Comparison of ENCODE assay signal across 14 cellular contexts in the genomic region with DNA sequence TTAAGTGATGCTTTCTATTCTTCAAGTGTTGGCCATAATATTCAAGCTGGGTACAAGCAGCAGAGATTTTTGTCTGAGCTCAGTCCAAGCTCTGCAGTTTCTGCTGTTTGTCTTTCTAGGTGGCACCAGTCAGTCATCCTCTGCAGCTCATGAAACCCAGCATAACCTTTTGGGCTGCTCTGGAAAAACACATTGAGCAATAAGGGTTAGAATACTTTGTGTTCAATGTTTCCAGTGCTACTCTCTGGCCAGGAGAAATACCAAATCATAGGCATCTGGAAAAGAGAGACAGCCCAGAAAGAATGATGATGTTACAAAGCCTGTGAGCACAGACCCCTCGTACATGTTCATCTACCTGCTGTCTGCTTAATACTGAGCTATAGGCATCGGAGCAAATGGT. TPM values are rescaled to one million over a fixed set of nuclear protein-coding genes. Genes with fewer than 3 reads are reported as not detected.
DNase-seq lines count a peak whose midpoint lies in the region; ATAC-seq and TF ChIP-seq lines count a peak whose summit lies in the region.
"Had no signal": no experiment of that assay in that cellular context is flagged by ENCODE, and none has a peak within 500 bp of the region (broad histone marks: within the 10 kb centered on the region; RNA-seq: fewer than 3 reads in every experiment).

No MANE protein-coding gene starts in this region.

- H3K27me3 Mint-ChIP-seq in dendritic cell treated with granulocyte-macrophage colony-stimulating factor and Interleukin-4, amounts not matched to agents 40 ng/mL and 50 ng/mL, for 4 days: no peaks in the 10 kb centered on the region
- no peaks in the 10 kb centered on the region for H3K27me3 Mint-ChIP-seq in type B pancreatic cell

- no peaks in the 10 kb centered on the region for H3K27me3 ChIP-seq in hepatocyte
- H3K27me3 ChIP-seq: pancreas had no signal

- ATAC-seq in HG03095 (IDR thresholded peaks at IDR 0.05; ENCODE audit: unreplicated experiment): no peak

- peaks cover 1% of the 10 kb centered on the region for H3K79me2 ChIP-seq in hepatocyte

- H4K20me1 ChIP-seq in hepatocyte (ENCODE audit: insufficient read depth, poor library complexity, severe bottlenecking): no peaks in the 10 kb centered on the region

- H3K27ac ChIP-seq in hepatocyte: no peak overlapping the region
- H3K27ac ChIP-seq: pancreas had no signal

- peak; percentile 40 for TF ChIP-seq CTCF in LNCaP clone FGC (IDR thresholded peaks at IDR 0.05; ENCODE audit: control insufficient read depth, extremely low read depth, insufficient read depth)
- no peak for TF ChIP-seq CTCF in type B pancreatic cell (conservative IDR thresholded peaks at IDR 0.05)
- no peak for TF ChIP-seq CTCF in hepatocyte (IDR thresholded peaks at IDR 0.05; ENCODE audit: poor library complexity)

- H3K36me3 Mint-ChIP-seq in dendritic cell treated with granulocyte-macrophage colony-stimulating factor and Interleukin-4, amounts not matched to agents 40 ng/mL and 50 ng/mL, for 4 days (ENCODE audit: low read depth): peaks cover 76% of the 10 kb centered on the region
- no peaks in the 10 kb centered on the region for H3K36me3 Mint-ChIP-seq in type B pancreatic cell

- WGBS in hepatocyte (ENCODE audit: low lambda C conversion rate, missing lambda C conversion rate): 100% methylated on average over 2 of the region's 2 CpGs

- intact Hi-C loops in dendritic cell treated with granulocyte-macrophage colony-stimulating factor and Interleukin-4, amounts not matched to agents 40 ng/mL and 50 ng/mL, for 4 days (cut with micrococcal nuclease): loop anchor here (2.0 kb wide), 1 partner anchor 14 kb away; no protein-coding TSS in a partner anchor

- H3K4me3 ChIP-seq in LNCaP clone FGC (ENCODE audit: low read depth, low read length): no peak overlapping the region
- H3K4me3 ChIP-seq in hepatocyte: no peak overlapping the region
- H3K4me3 ChIP-seq: pancreas had no signal

- no peak overlapping the region for H3K4me2 ChIP-seq in hepatocyte

- no peaks in the 10 kb centered on the region for H3K9me3 Mint-ChIP-seq in dendritic cell treated with granulocyte-macrophage colony-stimulating factor and Interleukin-4, amounts not matched to agents 40 ng/mL and 50 ng/mL, for 4 days
- no peaks in the 10 kb centered on the region for H3K9me3 Mint-ChIP-seq in type B pancreatic cell

- peak; percentile 60 for DNase-seq in EH (ENCODE audit: low read depth)
- DNase-seq in LNCaP clone FGC (ENCODE audit: low read depth): no peak
- DNase-seq in renal cortical epithelial cell (ENCODE audit: low read depth): peak; percentile 75
- DNase-seq in type B pancreatic cell (ENCODE audit: extremely low spot score, unreplicated experiment): no peak
- DNase-seq in hepatocyte (ENCODE audit: low spot score): no peak
- no peak for DNase-seq in inferior parietal cortex (ENCODE audit: extremely low spot score)
- DNase-seq: activated effector memory CD4-positive, alpha-beta T cell treated with anti-CD3 and anti-CD28 coated beads, Interleukin-2, amount 50 U/mL, for 16 hours; EL; kidney; NCI-H1105 treated with DMSO at 0.1 percent for 48 hours; NCI-H82; pancreas had no signal

- H2AFZ ChIP-seq in hepatocyte: no peak overlapping the region

- H3K4me3 Mint-ChIP-seq in dendritic cell treated with granulocyte-macrophage colony-stimulating factor and Interleukin-4, amounts not matched to agents 40 ng/mL and 50 ng/mL, for 4 days: no peak overlapping the region
- H3K4me3 Mint-ChIP-seq in type B pancreatic cell: no peak overlapping the region

- no peaks in the 10 kb centered on the region for H3K9me2 ChIP-seq in hepatocyte (replicated peaks; ENCODE audit: insufficient read depth)

- H3K9me3 ChIP-seq in hepatocyte (ENCODE audit: low read depth): no peaks in the 10 kb centered on the region
- H3K9me3 ChIP-seq: pancreas had no signal

- peaks cover 23% of the 10 kb centered on the region for H3K4me1 ChIP-seq in hepatocyte (ENCODE audit: insufficient read depth)

- H3K27ac Mint-ChIP-seq in dendritic cell treated with granulocyte-macrophage colony-stimulating factor and Interleukin-4, amounts not matched to agents 40 ng/mL and 50 ng/mL, for 4 days: peak overlapping the region; percentile 75
- H3K27ac Mint-ChIP-seq in type B pancreatic cell: no peak overlapping the region

- no peaks in the 10 kb centered on the region for H3K36me3 ChIP-seq in hepatocyte (replicated peaks; ENCODE audit: insufficient read depth, low read depth)
- H3K36me3 ChIP-seq: pancreas had no signal

- peaks cover 65% of the 10 kb centered on the region for H3K4me1 Mint-ChIP-seq in dendritic cell treated with granulocyte-macrophage colony-stimulating factor and Interleukin-4, amounts not matched to agents 40 ng/mL and 50 ng/mL, for 4 days (ENCODE audit: low read depth)
- no peaks in the 10 kb centered on the region for H3K4me1 Mint-ChIP-seq in type B pancreatic cell (ENCODE audit: unreplicated experiment)

RNA-seq across cellular contexts. Expression of gene WIPF1, which starts 19.5 kb away (rescaled TPM):
- total RNA-seq in renal cortical epithelial cell (3.0 and 8.6 TPM in 2 replicates), type B pancreatic cell (ENCODE audit: low replicate concordance) (7.0 and 19.2 TPM in 2 replicates), hepatocyte (20.1 and 22.0 TPM in 2 replicates)
- polyA plus RNA-seq in hepatocyte: 32.3 and 32.7 TPM in 2 replicates

Comparison
In these comparisons a context has a peak if more than half of its experiments do, and no peak if none do; other contexts are left out.
1. DNase-seq: peak in EH (single experiment) and renal cortical epithelial cell (single experiment); none in LNCaP clone FGC (single experiment), type B pancreatic cell (single experiment), hepatocyte (single experiment) and inferior parietal cortex (single experiment).